In genomic region chr11:60625262-60625661, GRCh38 we compare ENCODE assay signal across 10 cellular contexts.
DNase-seq lines count a peak whose midpoint lies in the region; ATAC-seq and TF ChIP-seq lines count a peak whose summit lies in the region.
"Had no signal": no experiment of that assay in that cellular context is flagged by ENCODE, and none has a peak within 500 bp of the region (broad histone marks: within the 10 kb centered on the region; RNA-seq: fewer than 3 reads in every experiment).

No MANE protein-coding gene starts in this region.

- no peaks in the 10 kb centered on the region for H3K27me3 ChIP-seq in gastroesophageal sphincter

- TF ChIP-seq EP300 in gastroesophageal sphincter (IDR thresholded peaks at IDR 0.05): no peak

- no peaks in the 10 kb centered on the region for H3K36me3 ChIP-seq in gastroesophageal sphincter

- H3K4me1 ChIP-seq in gastroesophageal sphincter: no peaks in the 10 kb centered on the region
- H3K4me1 ChIP-seq: Caco-2 had no signal

- 35 to 39% methylated on average over 2 of the region's 2 CpGs for WGBS in gastroesophageal sphincter (ENCODE audit: low coverage in 1 of 2), 2 donors

- H3K27ac ChIP-seq in 22Rv1 (no peak overlapping the region), RWPE1 (no peak overlapping the region), gastroesophageal sphincter (no peak overlapping the region)

- H3K4me3 ChIP-seq in fibroblast of the aortic adventitia (ENCODE audit: low read depth, low read length) (no peak overlapping the region), gastroesophageal sphincter (no peak overlapping the region)

- peaks cover 0 to 4% (median 0%) of the 10 kb centered on the region in 3 donors for H3K9me3 ChIP-seq in gastroesophageal sphincter

- POLR2A ChIA-PET in RWPE1 (lab: Yijun Ruan, JAX; ENCODE audit: low non-redundant PET): no interaction called here

- DNase-seq in GM13976 (ENCODE audit: low spot score): no peak
- peak; percentile 27 for DNase-seq in RWPE1 (ENCODE audit: low spot score)
- peak; percentile 19 for DNase-seq in fibroblast of the aortic adventitia (ENCODE audit: low read depth)
- DNase-seq in sciatic nerve (ENCODE audit: low spot score): no peak
- DNase-seq in globus pallidus (ENCODE audit: low spot score): no peak
- DNase-seq: T-helper 9 cell had no signal

- TF ChIP-seq POLR2A in gastroesophageal sphincter (IDR thresholded peaks at IDR 0.05): no peak

- in situ Hi-C loops in GM13976 (cut with MboI; ENCODE audit: low sequenced_read_pairs, unreplicated experiment): no loop called here

- ATAC-seq in sciatic nerve: no peak
- no peak for ATAC-seq in GM18520 (IDR thresholded peaks at IDR 0.05; ENCODE audit: unreplicated experiment)
- no peak for ATAC-seq in gastroesophageal sphincter

- TF ChIP-seq CTCF in 22Rv1 (IDR thresholded peaks at IDR 0.05) (peak; percentile 73), GM13976 (IDR thresholded peaks at IDR 0.05; ENCODE audit: borderline replicate concordance, control extremely low read depth, extremely low read depth, insufficient read depth, missing control alignments) (peak; percentile 3), RWPE1 (conservative IDR thresholded peaks at IDR 0.05; ENCODE audit: low read depth) (peak; percentile 22; the same call in 1 of the 2 replicates), fibroblast of the aortic adventitia (IDR thresholded peaks at IDR 0.05; ENCODE audit: insufficient read depth, low read length) (no peak), gastroesophageal sphincter (IDR thresholded peaks at IDR 0.05) (no peak)

- intact Hi-C loops in sciatic nerve (cut with DNase I): no loop called here

- CTCF ChIA-PET in RWPE1 (lab: Yijun Ruan, JAX): no interaction called here

Comparison
In these comparisons a context has a peak if more than half of its experiments do, and no peak if none do; other contexts are left out.
1. CTCF ChIP-seq: peak in 22Rv1 (single experiment), GM13976 (single experiment) and RWPE1 (single experiment); none in fibroblast of the aortic adventitia (single experiment) and gastroesophageal sphincter (0 of 4).
2. DNase-seq: peak in RWPE1 (single experiment) and fibroblast of the aortic adventitia (single experiment); none in GM13976 (single experiment), sciatic nerve (single experiment) and globus pallidus (single experiment).